In genomic region chr10:132392184-132392800, GRCh38 we compare ENCODE assay signal across 21 cellular contexts. TPM values are rescaled to one million over a fixed set of nuclear protein-coding genes. Genes with fewer than 3 reads are reported as not detected.
DNase-seq lines count a peak whose midpoint lies in the region; ATAC-seq, FAIRE-seq and TF ChIP-seq lines count a peak whose summit lies in the region.
"Had no signal": no experiment of that assay in that cellular context is flagged by ENCODE, and none has a peak within 500 bp of the region (broad histone marks: within the 10 kb centered on the region; RNA-seq: fewer than 3 reads in every experiment).

No MANE protein-coding gene starts in this region.

- no peak overlapping the region for H3K27ac ChIP-seq in GM12878 (ENCODE audit: control insufficient read depth, insufficient read depth)
- H3K27ac ChIP-seq: A549; BLaER1 treated with 17β-estradiol and CSF1 and Interleukin-3, amounts not matched to agents 10 nM and 100 nM; gastrocnemius medialis; psoas muscle; SJCRH30 had no signal

- H4K20me1 ChIP-seq in GM12878 (ENCODE audit: control insufficient read depth, insufficient read depth), result no peaks in the 10 kb centered on the region

- POLR2A ChIA-PET in activated naive CD8-positive, alpha-beta T cell treated with anti-CD3 and anti-CD28 coated beads, Interleukin-2, amount 10 ng/mL, durations not matched to agents 7 days and 5 days (lab: Charles Lee), result interaction anchor here (0.9 to 4.7 kb wide), 2 partner anchors 53 to 55 kb away, joined by 4 to 19 read pairs; no protein-coding TSS in a partner anchor
- POLR2A ChIA-PET in GM12878 (lab: Charles Lee), result no interaction called here

- H3K27ac Mint-ChIP-seq in activated naive CD8-positive, alpha-beta T cell treated with anti-CD3 and anti-CD28 coated beads, Interleukin-2, amount 10 ng/mL, durations not matched to agents 7 days and 5 days, result peak overlapping the region; percentile 13
- no peak overlapping the region for H3K27ac Mint-ChIP-seq in activated naive CD8-positive, alpha-beta T cell treated with anti-CD3 and anti-CD28 coated beads, Interleukin-2, amount 50 U/mL, for 24 hours
- peak overlapping the region; percentile 22 to 51 for H3K27ac Mint-ChIP-seq in natural killer cell treated with Interleukin-12 subunit alpha and Interleukin-12 subunit beta and Interleukin-15 and Interleukin-18, amount 100 ng/mL, for 72 hours
- H3K27ac Mint-ChIP-seq in type B pancreatic cell, result peak overlapping the region; percentile 16

- H3K4me2 ChIP-seq in GM12878 (ENCODE audit: control insufficient read depth, insufficient read depth), result no peak overlapping the region
- H3K4me2 ChIP-seq: A549 had no signal

- H3K4me3 ChIP-seq in GM12878, result no peak overlapping the region
- H3K4me3 ChIP-seq: A549; BLaER1 treated with 17β-estradiol and CSF1 and Interleukin-3, amounts not matched to agents 10 nM and 100 nM; gastrocnemius medialis; psoas muscle; SJCRH30 had no signal

- no peak for TF ChIP-seq POLR2A in GM12878 (IDR thresholded peaks at IDR 0.05; ENCODE audit: low read depth, low read length)

- RAD21 ChIA-PET in GM12878 (lab: Charles Lee; ENCODE audit: unreplicated experiment), result no interaction called here

- H3K4me3 Mint-ChIP-seq in activated naive CD8-positive, alpha-beta T cell treated with anti-CD3 and anti-CD28 coated beads, Interleukin-2, amount 10 ng/mL, durations not matched to agents 7 days and 5 days, result no peak overlapping the region
- no peak overlapping the region for H3K4me3 Mint-ChIP-seq in activated naive CD8-positive, alpha-beta T cell treated with anti-CD3 and anti-CD28 coated beads, Interleukin-2, amount 50 U/mL, for 24 hours
- H3K4me3 Mint-ChIP-seq in natural killer cell treated with Interleukin-12 subunit alpha and Interleukin-12 subunit beta and Interleukin-15 and Interleukin-18, amount 100 ng/mL, for 72 hours, result no peak overlapping the region
- peak overlapping the region; percentile 23 for H3K4me3 Mint-ChIP-seq in type B pancreatic cell
- H3K4me3 Mint-ChIP-seq: HFFc6 had no signal

- WGBS in GM12878 (ENCODE audit: insufficient coverage, insufficient replicate concordance, low lambda C conversion rate, missing lambda C conversion rate), result 82% methylated on average over 2 of the region's 2 CpGs

- H3K9me3 ChIP-seq in GM12878 (replicated peaks; ENCODE audit: control insufficient read depth, insufficient read depth, low read length), result no peaks in the 10 kb centered on the region
- H3K9me3 ChIP-seq: A549; BLaER1 treated with 17β-estradiol and CSF1 and Interleukin-3, amounts not matched to agents 10 nM and 100 nM; gastrocnemius medialis; psoas muscle; SJCRH30 had no signal

- no peak overlapping the region for H3K9ac ChIP-seq in GM12878 (ENCODE audit: control insufficient read depth, insufficient read depth, low read length)
- H3K9ac ChIP-seq: BLaER1 treated with 17β-estradiol and CSF1 and Interleukin-3, amounts not matched to agents 10 nM and 100 nM had no signal

- DNase-seq in activated naive CD8-positive, alpha-beta T cell treated with anti-CD3 and anti-CD28 coated beads, Interleukin-2, amount 10 ng/mL, durations not matched to agents 7 days and 5 days, result no peak
- DNase-seq in activated naive CD8-positive, alpha-beta T cell treated with anti-CD3 and anti-CD28 coated beads, Interleukin-2, amount 50 U/mL, for 24 hours, result no peak
- DNase-seq in GM12878 (ENCODE audit: low read depth, low spot score) (no peak), type B pancreatic cell (ENCODE audit: extremely low spot score, unreplicated experiment) (no peak), inferior parietal cortex (ENCODE audit: extremely low spot score) (no peak), KG1 (lab: John Stamatoyannopoulos, UW) (no peak)
- no peak for DNase-seq in natural killer cell treated with Interleukin-12 subunit alpha and Interleukin-12 subunit beta and Interleukin-15 and Interleukin-18, amount 100 ng/mL, for 72 hours (ENCODE audit: low spot score)
- no peak for DNase-seq in effector CD4-positive, alpha-beta T cell
- DNase-seq: HFFc6; KBM-7; NCI-H187; NCI-H226; SJCRH30; small intestine; stimulated activated CD4-positive, alpha-beta T cell treated with anti-CD3 and anti-CD28 coated beads, Interleukin-2, amount 100 ng/mL, for 48 hours had no signal

- ATAC-seq in activated naive CD8-positive, alpha-beta T cell treated with anti-CD3 and anti-CD28 coated beads, Interleukin-2, amount 10 ng/mL, durations not matched to agents 7 days and 5 days (ENCODE audit: low read depth), result no peak
- ATAC-seq in activated naive CD8-positive, alpha-beta T cell treated with anti-CD3 and anti-CD28 coated beads, Interleukin-2, amount 50 U/mL, for 24 hours, result no peak
- ATAC-seq in GM12878, result no peak
- no peak for ATAC-seq in natural killer cell treated with Interleukin-12 subunit alpha and Interleukin-12 subunit beta and Interleukin-15 and Interleukin-18, amount 100 ng/mL, for 72 hours
- ATAC-seq: A549, esophagus mucosa, gastrocnemius medialis, psoas muscle had no signal

- TF ChIP-seq EP300 in GM12878 (IDR thresholded peaks at IDR 0.05; ENCODE audit: borderline replicate concordance in 1 of 2, control insufficient read depth in 1 of 2, low read depth in 2 of 2, low read length in 2 of 2), result no peak

- BruUV-seq in GM12878 (replicated peaks; lab: Mats Ljungman, UMichigan), result no TSS peak

- peaks cover 7% of the 10 kb centered on the region for H3K36me3 Mint-ChIP-seq in activated naive CD8-positive, alpha-beta T cell treated with anti-CD3 and anti-CD28 coated beads, Interleukin-2, amount 10 ng/mL, durations not matched to agents 7 days and 5 days
- no peaks in the 10 kb centered on the region for H3K36me3 Mint-ChIP-seq in activated naive CD8-positive, alpha-beta T cell treated with anti-CD3 and anti-CD28 coated beads, Interleukin-2, amount 50 U/mL, for 24 hours (ENCODE audit: low read depth)
- peaks cover 6% of the 10 kb centered on the region for H3K36me3 Mint-ChIP-seq in natural killer cell treated with Interleukin-12 subunit alpha and Interleukin-12 subunit beta and Interleukin-15 and Interleukin-18, amount 100 ng/mL, for 72 hours
- H3K36me3 Mint-ChIP-seq in type B pancreatic cell, result no peaks in the 10 kb centered on the region

- in situ Hi-C loops in GM12878 (cut with MboI), result no loop called here

- intact Hi-C loops in GM12878 (cut with micrococcal nuclease; ENCODE audit: unreplicated experiment), result no loop called here

- H3K79me2 ChIP-seq in GM12878 (ENCODE audit: control insufficient read depth, insufficient read depth, low read length), result no peaks in the 10 kb centered on the region

- TF ChIP-seq CTCF in GM12878 (IDR thresholded peaks at IDR 0.05 in 2 of 3, conservative IDR thresholded peaks at IDR 0.05 in 1 of 3; ENCODE audit: control insufficient read depth in 2 of 3, extremely low read depth in 1 of 3, insufficient read depth in 1 of 3, low read depth in 3 of 3, low read length in 3 of 3) (no peak), type B pancreatic cell (conservative IDR thresholded peaks at IDR 0.05) (no peak)

- H3K4me1 Mint-ChIP-seq in activated naive CD8-positive, alpha-beta T cell treated with anti-CD3 and anti-CD28 coated beads, Interleukin-2, amount 10 ng/mL, durations not matched to agents 7 days and 5 days, result peaks cover 5% of the 10 kb centered on the region
- peaks cover 5% of the 10 kb centered on the region for H3K4me1 Mint-ChIP-seq in activated naive CD8-positive, alpha-beta T cell treated with anti-CD3 and anti-CD28 coated beads, Interleukin-2, amount 50 U/mL, for 24 hours
- peaks cover 12 to 32% of the 10 kb centered on the region in 2 donors for H3K4me1 Mint-ChIP-seq in natural killer cell treated with Interleukin-12 subunit alpha and Interleukin-12 subunit beta and Interleukin-15 and Interleukin-18, amount 100 ng/mL, for 72 hours (ENCODE audit: low read depth in 2 of 2)
- peaks cover 4% of the 10 kb centered on the region for H3K4me1 Mint-ChIP-seq in type B pancreatic cell (ENCODE audit: unreplicated experiment)

- peaks cover 0 to 3% of the 10 kb centered on the region in 2 experiments; a peak in 3 of 4 replicates for H3K27me3 ChIP-seq in GM12878 (replicated peaks in 1 of 2; ENCODE audit: control insufficient read depth in 2 of 2, insufficient read depth in 2 of 2, low read length in 1 of 2)
- H3K27me3 ChIP-seq: gastrocnemius medialis, SJCRH30 had no signal

- no peaks in the 10 kb centered on the region for H3K36me3 ChIP-seq in GM12878 (ENCODE audit: control insufficient read depth in 2 of 2, insufficient read depth in 2 of 2, low read length in 1 of 2)
- H3K36me3 ChIP-seq: BLaER1 treated with 17β-estradiol and CSF1 and Interleukin-3, amounts not matched to agents 10 nM and 100 nM; gastrocnemius medialis; SJCRH30 had no signal

- SMC1A ChIA-PET in GM12878 (lab: Charles Lee; ENCODE audit: uncharacterized antibody, unreplicated experiment), result no interaction called here

- H2AFZ ChIP-seq in GM12878 (ENCODE audit: control insufficient read depth, low read depth, low read length), result no peak overlapping the region

- CTCF ChIA-PET in GM12878 (lab: Yijun Ruan, JAX), result interaction anchor here (1.2 kb wide), 1 partner anchor 51 kb away, joined by 3 read pairs; no protein-coding TSS in a partner anchor

- no peak for FAIRE-seq in GM12878 (lab: Jason Lieb, UNC)
- FAIRE-seq: A549, G401.6, small intestine had no signal

- no peak for TF ChIP-seq RAD21 in GM12878 (IDR thresholded peaks at IDR 0.05; ENCODE audit: insufficient read depth, low read depth, low read length)

- H3K4me1 ChIP-seq in GM12878 (ENCODE audit: control insufficient read depth, insufficient read depth, low read length), result no peaks in the 10 kb centered on the region; the same call in 1 of the 2 replicates
- H3K4me1 ChIP-seq: SJCRH30 had no signal

- peaks cover 2% of the 10 kb centered on the region for H3K27me3 Mint-ChIP-seq in activated naive CD8-positive, alpha-beta T cell treated with anti-CD3 and anti-CD28 coated beads, Interleukin-2, amount 10 ng/mL, durations not matched to agents 7 days and 5 days
- H3K27me3 Mint-ChIP-seq in activated naive CD8-positive, alpha-beta T cell treated with anti-CD3 and anti-CD28 coated beads, Interleukin-2, amount 50 U/mL, for 24 hours, result peaks cover 3% of the 10 kb centered on the region
- H3K27me3 Mint-ChIP-seq in natural killer cell treated with Interleukin-12 subunit alpha and Interleukin-12 subunit beta and Interleukin-15 and Interleukin-18, amount 100 ng/mL, for 72 hours, result no peaks in the 10 kb centered on the region
- H3K27me3 Mint-ChIP-seq in type B pancreatic cell, result no peaks in the 10 kb centered on the region

- H3K9me3 Mint-ChIP-seq in activated naive CD8-positive, alpha-beta T cell treated with anti-CD3 and anti-CD28 coated beads, Interleukin-2, amount 10 ng/mL, durations not matched to agents 7 days and 5 days, result peaks cover 7% of the 10 kb centered on the region
- peaks cover 8% of the 10 kb centered on the region for H3K9me3 Mint-ChIP-seq in activated naive CD8-positive, alpha-beta T cell treated with anti-CD3 and anti-CD28 coated beads, Interleukin-2, amount 50 U/mL, for 24 hours
- peaks cover 9% of the 10 kb centered on the region for H3K9me3 Mint-ChIP-seq in natural killer cell treated with Interleukin-12 subunit alpha and Interleukin-12 subunit beta and Interleukin-15 and Interleukin-18, amount 100 ng/mL, for 72 hours
- peaks cover 9% of the 10 kb centered on the region for H3K9me3 Mint-ChIP-seq in type B pancreatic cell
- H3K9me3 Mint-ChIP-seq: HFFc6 had no signal

RNA-seq across cellular contexts. Expression of gene PWWP2B, which starts 4.7 kb away (rescaled TPM):
- total RNA-seq in activated naive CD8-positive, alpha-beta T cell treated with anti-CD3 and anti-CD28 coated beads, Interleukin-2, amount 10 ng/mL, durations not matched to agents 7 days and 5 days, result 10 to 100 TPM; 16.6 to 17.1 TPM
- 0.44 and 0.90 TPM in 2 replicates for total RNA-seq in GM12878 (2013; cell fraction: nucleolus; rRNA removed)
- total RNA-seq in GM12878 (2014; rRNA removed) (0.38 and 0.56 TPM in 2 replicates), GM12878 (2014; rRNA removed; fragmentation: Illumina TruSeq; extraction: Trizol) (0.04 TPM in 1 of 2 replicates, not detected in the other), GM12878 (2021) (0.72 and 0.87 TPM in 2 replicates), type B pancreatic cell (ENCODE audit: low replicate concordance) (22.6 and 41.4 TPM in 2 replicates)
- polyA plus RNA-seq in GM12878 (2011; ENCODE audit: low read depth), result not detected
- polyA plus RNA-seq in GM12878 (2011; rRNA removed) (not detected in 2 replicates), GM12878 (2014; fragmentation: Illumina TruSeq; extraction: Trizol) (0.04 TPM in 1 of 2 replicates, not detected in the other), GM12878 (2014; fragmentation: Nextera tagmentation; extraction: Ambion mirVana) (not detected), GM12878 (2014; rRNA removed) (0.30 and 0.59 TPM in 2 replicates), GM12878 (2016; fragmentation: Nextera tagmentation; extraction: Ambion mirVana) (under 1 TPM in 1 of 2 experiments, not detected in 1; 0.14 TPM)
- 0.03 TPM in 1 of 2 replicates, not detected in the other for polyA plus RNA-seq in GM12878 (2011; cell fraction: cytosol; rRNA removed)
- not detected in 2 replicates for polyA plus RNA-seq in GM12878 (2011; cell fraction: nucleus; rRNA removed)
- 0.22 and 0.49 TPM in 2 replicates for polyA plus RNA-seq in GM12878 (2012)
- polyA minus RNA-seq in GM12878 (2011; rRNA and poly(A)+ RNA removed), result not detected in 2 replicates
- polyA minus RNA-seq in GM12878 (2011; cell fraction: cytosol; rRNA and poly(A)+ RNA removed), result 0.67 TPM in 1 of 2 replicates, not detected in the other
- not detected in 2 replicates for polyA minus RNA-seq in GM12878 (2011; cell fraction: nucleus; rRNA and poly(A)+ RNA removed)
- 10 to 100 TPM; 15.2 to 17.9 TPM for total RNA-seq in natural killer cell treated with Interleukin-12 subunit alpha and Interleukin-12 subunit beta and Interleukin-15 and Interleukin-18, amount 100 ng/mL, for 72 hours

Comparison
In these comparisons a context has a peak if more than half of its experiments do, and no peak if none do; other contexts are left out.
1. RNA of gene PWWP2B, which starts 4.7 kb away (total RNA-seq): 22.6 to 41.4 TPM in type B pancreatic cell, 15.2 to 17.9 TPM in natural killer cell treated with Interleukin-12 subunit alpha and Interleukin-12 subunit beta and Interleukin-15 and Interleukin-18, amount 100 ng/mL, for 72 hours and 16.6 to 17.1 TPM in activated naive CD8-positive, alpha-beta T cell treated with anti-CD3 and anti-CD28 coated beads, Interleukin-2, amount 10 ng/mL, durations not matched to agents 7 days and 5 days; 0.04 to 0.90 TPM in GM12878; every median in the first group is over 4 times any median in the second.